In the genomic region with DNA sequence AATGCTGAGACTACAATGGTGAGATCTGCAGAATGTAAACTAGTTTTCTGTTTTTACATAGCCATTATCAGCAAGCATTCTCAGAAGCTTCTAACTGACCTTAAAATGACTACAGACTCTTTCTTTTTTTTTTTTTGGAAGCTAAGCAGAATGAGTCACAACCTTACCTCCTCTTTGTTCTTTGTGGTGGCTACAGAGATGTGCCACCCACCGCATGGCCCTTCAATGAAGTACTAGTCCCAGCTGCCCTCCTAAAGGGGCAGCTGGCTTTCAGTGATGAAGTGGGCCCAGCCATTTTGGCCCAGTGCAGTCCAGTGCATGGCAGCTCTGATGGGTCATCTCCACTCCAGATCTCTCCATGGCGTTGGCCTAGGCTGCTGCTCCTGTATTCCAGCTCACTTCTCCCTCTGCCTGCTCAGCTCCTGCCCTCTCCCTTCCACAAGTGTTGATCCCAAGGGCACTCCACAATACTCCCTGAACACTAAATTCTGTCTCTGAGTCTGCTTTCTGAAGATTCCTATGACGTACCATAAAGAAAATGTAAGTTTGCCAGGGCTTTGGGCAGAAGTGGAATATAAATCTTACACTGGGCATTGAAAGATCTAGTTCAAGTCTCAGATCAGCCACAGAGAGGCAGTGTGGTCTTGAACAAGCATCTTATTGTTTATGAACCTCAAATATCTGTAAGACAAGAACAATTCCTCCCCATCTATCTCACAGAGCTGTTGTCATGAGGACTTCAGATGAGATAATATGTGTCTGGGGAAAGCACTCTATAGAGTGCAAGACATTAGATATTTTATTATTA, we compare ENCODE assay signal across 9 cellular contexts.
DNase-seq lines count a peak whose midpoint lies in the region; TF ChIP-seq lines count a peak whose summit lies in the region.
"Had no signal": no experiment of that assay in that cellular context is flagged by ENCODE, and none has a peak within 500 bp of the region (broad histone marks: within the 10 kb centered on the region; RNA-seq: fewer than 3 reads in every experiment).

No MANE protein-coding gene starts in this region.

- H3K27ac ChIP-seq in coronary artery, result no peak overlapping the region

- H3K4me3 ChIP-seq in LNCaP clone FGC (ENCODE audit: low read depth, low read length) (no peak overlapping the region), coronary artery (no peak overlapping the region), lower leg skin (ENCODE audit: low read depth, poor library complexity, severe bottlenecking) (no peak overlapping the region)

- TF ChIP-seq POLR2A in lower leg skin (IDR thresholded peaks at IDR 0.05), result no peak

- WGBS in lower leg skin, 2 donors, result 85 to 98% methylated on average over 3 of the region's 3 CpGs

- peak; percentile 37 for TF ChIP-seq CTCF in LNCaP clone FGC (IDR thresholded peaks at IDR 0.05; ENCODE audit: control insufficient read depth, extremely low read depth, insufficient read depth)
- no peak for TF ChIP-seq CTCF in coronary artery (IDR thresholded peaks at IDR 0.05)
- no peak for TF ChIP-seq CTCF in lower leg skin (IDR thresholded peaks at IDR 0.05)

- intact Hi-C loops in lower leg skin (cut with DNase I; ENCODE audit: low total_unique reads), result no loop called here

- peak; percentile 28 for DNase-seq in GDM1 (lab: John Stamatoyannopoulos, UW)
- no peak for DNase-seq in LNCaP clone FGC (ENCODE audit: low read depth)
- peak; percentile 46 for DNase-seq in astrocyte of the hippocampus (ENCODE audit: low read depth, low spot score)
- DNase-seq in middle frontal gyrus (ENCODE audit: extremely low spot score, low spot score), result peak; percentile 8
- DNase-seq in coronary artery (ENCODE audit: low spot score), result no peak
- no peak for DNase-seq in iPS-NIHi11 (ENCODE audit: low spot score)
- no peak for DNase-seq in lower leg skin (ENCODE audit: low spot score in 2 of 2)
- DNase-seq in NCI-H774 (lab: John Stamatoyannopoulos, UW), result no peak
- DNase-seq: amniotic stem cell had no signal

Comparison
In these comparisons a context has a peak if more than half of its experiments do, and no peak if none do; other contexts are left out.
1. DNase-seq: peak in GDM1 (single experiment), astrocyte of the hippocampus (single experiment) and middle frontal gyrus (single experiment); none in LNCaP clone FGC (single experiment), coronary artery (single experiment), iPS-NIHi11 (single experiment), lower leg skin (0 of 2) and NCI-H774 (single experiment).